28 cellular contexts compared by ENCODE assay signal in the genomic region with DNA sequence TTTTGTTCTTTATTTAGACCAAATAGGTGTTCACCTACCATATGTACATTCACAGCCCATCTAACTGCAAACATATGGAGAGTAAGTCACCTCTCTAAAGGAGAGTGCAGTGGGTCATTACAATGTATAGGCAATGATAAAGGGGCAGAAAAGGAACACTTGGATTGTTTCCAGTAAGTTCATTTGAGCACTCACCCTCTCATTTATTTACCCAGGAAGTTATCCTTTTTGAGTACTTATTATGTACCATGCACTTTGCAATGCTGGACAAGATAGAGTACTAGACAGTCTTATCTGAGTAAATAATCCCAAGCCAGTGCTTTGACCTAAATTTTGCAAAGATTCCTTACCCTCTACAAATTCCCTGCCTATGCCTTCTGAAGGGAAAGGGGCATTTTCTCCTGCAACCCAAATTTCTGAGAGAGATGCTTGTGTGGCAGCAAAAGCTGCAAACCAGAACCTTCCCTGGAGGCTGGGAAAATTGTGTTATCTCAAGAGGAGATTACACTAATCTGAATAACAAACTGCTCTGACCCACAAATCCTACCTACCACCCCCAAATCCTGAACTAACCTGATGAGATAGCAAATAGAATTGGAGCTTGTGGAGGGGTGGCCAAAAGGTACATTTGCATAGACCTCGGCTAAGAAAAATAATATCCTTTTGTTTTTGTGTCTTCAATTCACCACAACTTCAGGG. TPM values are rescaled to one million over a fixed set of nuclear protein-coding genes. Genes with fewer than 3 reads are reported as not detected.
DNase-seq lines count a peak whose midpoint lies in the region; ATAC-seq and TF ChIP-seq lines count a peak whose summit lies in the region.
"Had no signal": no experiment of that assay in that cellular context is flagged by ENCODE, and none has a peak within 500 bp of the region (broad histone marks: within the 10 kb centered on the region; RNA-seq: fewer than 3 reads in every experiment).

No MANE protein-coding gene starts in this region.

- H3K27ac Mint-ChIP-seq in progenitor cell of endocrine pancreas, result peak overlapping the region; percentile 9
- H3K27ac Mint-ChIP-seq: activated CD4-positive, alpha-beta T cell treated with anti-CD3 and anti-CD28 coated beads for 36 hours; activated naive CD4-positive, alpha-beta T cell treated with anti-CD3 and anti-CD28 coated beads for 36 hours; memory B cell had no signal

- intact Hi-C loops in transverse colon (cut with DNase I; ENCODE audit: low total_unique reads) (no loop called here), left lung (cut with DNase I) (no loop called here)

- in situ Hi-C loops in transverse colon (cut with MboI; ENCODE audit: low pct_ligation_motif_present in 1 of 4, low pct_unique_long_range_greater_than_20kb in 1 of 4, low sequenced_read_pairs in 3 of 4), result no loop called here

- DNase-seq in SK-N-SH (peak; percentile 58), NCI-H1417 treated with DMSO at 0.1 percent for 48 hours (lab: John Stamatoyannopoulos, UW) (peak; percentile 18), NCI-H526 treated with DMSO at 0.1 percent for 48 hours (lab: John Stamatoyannopoulos, UW) (peak; percentile 99), progenitor cell of endocrine pancreas (ENCODE audit: low spot score, unreplicated experiment) (no peak), transverse colon (no peak), left lung (no peak)
- DNase-seq: ACHN; activated CD4-positive, alpha-beta T cell treated with anti-CD3 and anti-CD28 coated beads for 36 hours; activated naive CD4-positive, alpha-beta T cell treated with anti-CD3 and anti-CD28 coated beads for 36 hours; activated T-cell treated with anti-CD3 and anti-CD28 coated beads, Interleukin-2, amount 50 U/mL, for 4 hours; amniotic stem cell; colonic mucosa; GDM1; NCI-H446 treated with DMSO at 0.1 percent for 48 hours; OCI-M1; psoas muscle; substantia nigra; SW 1271 had no signal

- no peaks in the 10 kb centered on the region for H3K9me3 Mint-ChIP-seq in progenitor cell of endocrine pancreas (ENCODE audit: low read depth)
- H3K9me3 Mint-ChIP-seq: activated naive CD4-positive, alpha-beta T cell treated with anti-CD3 and anti-CD28 coated beads for 36 hours; activated T-cell treated with anti-CD3 and anti-CD28 coated beads, Interleukin-2, amount 50 U/mL, for 4 hours; memory B cell had no signal

- H3K4me1 ChIP-seq in SK-N-SH (ENCODE audit: control insufficient read depth in 1 of 2, insufficient read depth in 2 of 2, low read depth in 1 of 2, low read length in 1 of 2), result peaks cover 0 to 28% of the 10 kb centered on the region in 2 experiments; a peak in 2 of 4 replicates
- no peaks in the 10 kb centered on the region for H3K4me1 ChIP-seq in transverse colon
- H3K4me1 ChIP-seq in left lung, result no peaks in the 10 kb centered on the region
- H3K4me1 ChIP-seq: BLaER1 treated with 17β-estradiol and CSF1 and Interleukin-3, amounts not matched to agents 10 nM and 100 nM; colonic mucosa had no signal

- no peak overlapping the region for H3K4me2 ChIP-seq in SK-N-SH
- H3K4me2 ChIP-seq: BLaER1 treated with 17β-estradiol and CSF1 and Interleukin-3, amounts not matched to agents 10 nM and 100 nM had no signal

- H3K9me3 ChIP-seq in SK-N-SH (no peaks in the 10 kb centered on the region), transverse colon (no peaks in the 10 kb centered on the region), left lung (no peaks in the 10 kb centered on the region)
- H3K9me3 ChIP-seq: BLaER1 treated with 17β-estradiol and CSF1 and Interleukin-3, amounts not matched to agents 10 nM and 100 nM; colonic mucosa; neutrophil; psoas muscle; vagina had no signal

- peak in 1 of 2 experiments; percentile 44; a peak in 1 of 4 replicates for TF ChIP-seq EP300 in SK-N-SH (IDR thresholded peaks at IDR 0.05; ENCODE audit: borderline replicate concordance in 1 of 2, low read depth in 1 of 2, low read length in 1 of 2)
- no peak for TF ChIP-seq EP300 in transverse colon (IDR thresholded peaks at IDR 0.05; ENCODE audit: low read depth)

- WGBS in SK-N-SH (ENCODE audit: low lambda C conversion rate), result 25% methylated on average over 1 of the region's 1 CpG
- WGBS in transverse colon (ENCODE audit: low coverage in 1 of 2), 2 donors, result 25 to 41% methylated on average over 1 of the region's 1 CpG

- H3K27me3 ChIP-seq in SK-N-SH (ENCODE audit: insufficient read depth) (no peaks in the 10 kb centered on the region; the same call in 1 of the 2 replicates), transverse colon (no peaks in the 10 kb centered on the region), left lung (peaks cover 0 to 20% of the 10 kb centered on the region in 2 donors)
- H3K27me3 ChIP-seq: BLaER1 treated with 17β-estradiol and CSF1 and Interleukin-3, amounts not matched to agents 10 nM and 100 nM; colonic mucosa; vagina had no signal

- POLR2A ChIA-PET in SK-N-SH (lab: Yijun Ruan, JAX), result interaction anchor here (0.8 kb wide), 1 partner anchor 80 kb away, joined by 3 read pairs; no protein-coding TSS in a partner anchor

- H4K20me1 ChIP-seq in SK-N-SH (ENCODE audit: insufficient read depth), result no peaks in the 10 kb centered on the region
- H4K20me1 ChIP-seq: BLaER1 treated with 17β-estradiol and CSF1 and Interleukin-3, amounts not matched to agents 10 nM and 100 nM had no signal

- no peak overlapping the region for H3K9ac ChIP-seq in SK-N-SH
- H3K9ac ChIP-seq: BLaER1 treated with 17β-estradiol and CSF1 and Interleukin-3, amounts not matched to agents 10 nM and 100 nM had no signal

- H3F3A ChIP-seq in SK-N-SH (replicated peaks; ENCODE audit: insufficient read depth), result no peaks in the 10 kb centered on the region

- CTCF ChIA-PET in SK-N-SH (lab: Yijun Ruan, JAX), result interaction anchor here (0.6 to 1.8 kb wide), 4 partner anchors 79 to 338 kb away, joined by 3 to 6 read pairs (median 4); no protein-coding TSS in a partner anchor

- ATAC-seq in SK-N-SH treated with all-trans-retinoic acid at 6 μM for 48 hours (no peak; the same call in 2 of the 3 replicates), left lung (no peak), HG02970 (IDR thresholded peaks at IDR 0.05; ENCODE audit: low FRiP score, unreplicated experiment) (no peak)
- ATAC-seq: activated CD4-positive, alpha-beta T cell treated with anti-CD3 and anti-CD28 coated beads for 36 hours; activated T-cell treated with anti-CD3 and anti-CD28 coated beads, Interleukin-2, amount 50 U/mL, for 4 hours; HCT116; psoas muscle had no signal

- H3K27me3 Mint-ChIP-seq in progenitor cell of endocrine pancreas, result peaks cover 13% of the 10 kb centered on the region

- peaks cover 16% of the 10 kb centered on the region for H3K4me1 Mint-ChIP-seq in progenitor cell of endocrine pancreas (ENCODE audit: low read depth)
- H3K4me1 Mint-ChIP-seq: activated CD4-positive, alpha-beta T cell treated with anti-CD3 and anti-CD28 coated beads for 36 hours; memory B cell had no signal

- peak overlapping the region in 1 of 2 experiments; percentile 93; a peak in 3 of 4 replicates for H3K27ac ChIP-seq in SK-N-SH (ENCODE audit: low read depth in 2 of 2, low read length in 1 of 2)
- no peak overlapping the region for H3K27ac ChIP-seq in transverse colon
- H3K27ac ChIP-seq in left lung, result no peak overlapping the region
- H3K27ac ChIP-seq: BLaER1 treated with 17β-estradiol and CSF1 and Interleukin-3, amounts not matched to agents 10 nM and 100 nM; colonic mucosa; neutrophil; psoas muscle; vagina had no signal

- TF ChIP-seq POLR2A in transverse colon (IDR thresholded peaks at IDR 0.05), result no peak

- H2AFZ ChIP-seq in SK-N-SH (ENCODE audit: low read depth), result no peak overlapping the region

- H3K36me3 ChIP-seq in SK-N-SH (replicated peaks in 1 of 2; ENCODE audit: control insufficient read depth in 1 of 2, insufficient read depth in 2 of 2, low read length in 1 of 2) (no peaks in the 10 kb centered on the region), transverse colon (no peaks in the 10 kb centered on the region), left lung (no peaks in the 10 kb centered on the region)
- H3K36me3 ChIP-seq: BLaER1 treated with 17β-estradiol and CSF1 and Interleukin-3, amounts not matched to agents 10 nM and 100 nM; colonic mucosa; neutrophil; vagina had no signal

- TF ChIP-seq CTCF in SK-N-SH (IDR thresholded peaks at IDR 0.05) (no peak), progenitor cell of endocrine pancreas (IDR thresholded peaks at IDR 0.05; ENCODE audit: unreplicated experiment) (no peak), transverse colon (IDR thresholded peaks at IDR 0.05) (no peak), left lung (IDR thresholded peaks at IDR 0.05) (no peak)

- no peaks in the 10 kb centered on the region for H3K79me2 ChIP-seq in SK-N-SH (ENCODE audit: insufficient read depth)

- H3K36me3 Mint-ChIP-seq in progenitor cell of endocrine pancreas (ENCODE audit: insufficient read depth), result no peaks in the 10 kb centered on the region
- H3K36me3 Mint-ChIP-seq: memory B cell had no signal

- H3K9me2 ChIP-seq in SK-N-SH, result no peaks in the 10 kb centered on the region

- TF ChIP-seq RAD21 in SK-N-SH (IDR thresholded peaks at IDR 0.05; ENCODE audit: low read length), result peak; percentile 13

- H3K4me3 Mint-ChIP-seq in progenitor cell of endocrine pancreas (ENCODE audit: low read depth), result no peak overlapping the region
- H3K4me3 Mint-ChIP-seq: activated CD4-positive, alpha-beta T cell treated with anti-CD3 and anti-CD28 coated beads for 36 hours; activated naive CD4-positive, alpha-beta T cell treated with anti-CD3 and anti-CD28 coated beads for 36 hours; activated T-cell treated with anti-CD3 and anti-CD28 coated beads, Interleukin-2, amount 50 U/mL, for 4 hours; memory B cell had no signal

- H3K4me3 ChIP-seq in SK-N-SH (ENCODE audit: low read depth in 2 of 2, low read length in 1 of 2) (no peak overlapping the region), transverse colon (no peak overlapping the region), left lung (no peak overlapping the region)
- H3K4me3 ChIP-seq: BLaER1 treated with 17β-estradiol and CSF1 and Interleukin-3, amounts not matched to agents 10 nM and 100 nM; colonic mucosa; psoas muscle; vagina had no signal

TF ChIP-seq in SK-N-SH, 30 proteins besides CTCF, POLR2A, EP300 and RAD21:
- TF ChIP-seq MEF2A (IDR thresholded peaks at IDR 0.05; ENCODE audit: borderline replicate concordance, low read depth), result no peak
- TF ChIP-seq GATA2 (CRISPR knock-in tag; IDR thresholded peaks at IDR 0.05), result peak; percentile 44; the same call in 1 of the 2 replicates

TF ChIP-seq in SK-N-SH treated with all-trans-retinoic acid at 6 μM for 48 hours, 23 proteins besides CTCF, POLR2A, EP300 and RAD21 (continues in another document):
- TF ChIP-seq ESRRG (CRISPR knock-in tag; IDR thresholded peaks at IDR 0.05), result no peak
- no peak for TF ChIP-seq ARNTL (CRISPR knock-in tag; IDR thresholded peaks at IDR 0.05; ENCODE audit: borderline replicate concordance, low read depth)

RNA-seq across cellular contexts. Expression of gene RGS8, which starts 18.6 kb away (rescaled TPM):
- not detected in 2 replicates for polyA plus RNA-seq in SK-N-SH (2012; rRNA removed)
- under 0.01 and 0.05 TPM in 2 replicates for polyA plus RNA-seq in SK-N-SH (2012; cell fraction: cytosol; rRNA removed)
- polyA plus RNA-seq in SK-N-SH (2012; cell fraction: nucleus; rRNA removed), result 0.02 TPM in 2 replicates
- total RNA-seq in progenitor cell of endocrine pancreas (0.05 TPM in 1 of 2 replicates, not detected in the other), transverse colon (1 to 10 TPM in 1 of 4 donors, not detected in 3; 2.2 TPM), left lung (under 1 TPM in 1 of 2 donors, not detected in 1; 0.05 TPM)
- total RNA-seq: activated CD4-positive, alpha-beta T cell treated with anti-CD3 and anti-CD28 coated beads for 36 hours; activated CD8-positive, alpha-beta memory T cell treated with anti-CD3 and anti-CD28 coated beads for 36 hours; activated naive CD4-positive, alpha-beta T cell treated with anti-CD3 and anti-CD28 coated beads for 36 hours; activated T-cell treated with anti-CD3 and anti-CD28 coated beads, Interleukin-2, amount 50 U/mL, for 4 hours; colonic mucosa; glomerular endothelial cell; myocyte; psoas muscle; vagina had no signal

Comparison
In these comparisons a context has a peak if more than half of its experiments do, and no peak if none do; other contexts are left out.
1. DNase-seq: peak in SK-N-SH (single experiment), NCI-H1417 treated with DMSO at 0.1 percent for 48 hours (single experiment) and NCI-H526 treated with DMSO at 0.1 percent for 48 hours (single experiment); none in progenitor cell of endocrine pancreas (single experiment), transverse colon (single experiment) and left lung (0 of 2).